ENCODE assay signal across 21 cellular contexts in the genomic region with DNA sequence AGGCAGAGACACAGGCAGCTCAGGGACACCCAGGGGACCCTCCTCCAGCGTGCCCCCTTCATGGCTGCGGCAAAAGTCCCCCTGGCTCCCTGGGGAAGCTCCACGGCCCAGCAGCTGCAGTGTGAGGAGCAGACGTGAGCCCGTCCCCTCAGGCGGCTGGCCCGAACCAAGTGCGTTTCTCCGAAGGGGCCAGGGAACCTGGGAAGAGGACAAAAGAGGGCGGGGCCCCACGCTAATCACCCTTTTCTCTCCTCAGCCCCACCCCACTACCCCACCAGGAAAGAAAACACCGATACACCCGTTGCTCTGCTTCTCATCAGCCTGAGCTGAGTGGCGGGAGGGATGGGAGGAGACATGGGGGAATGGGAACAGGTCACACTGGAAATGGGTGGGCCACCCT. TPM values are rescaled to one million over a fixed set of nuclear protein-coding genes. Genes with fewer than 3 reads are reported as not detected.
DNase-seq lines count a peak whose midpoint lies in the region; ATAC-seq and TF ChIP-seq lines count a peak whose summit lies in the region.
"Had no signal": no experiment of that assay in that cellular context is flagged by ENCODE, and none has a peak within 500 bp of the region (broad histone marks: within the 10 kb centered on the region; RNA-seq: fewer than 3 reads in every experiment).

A gene with protein sequence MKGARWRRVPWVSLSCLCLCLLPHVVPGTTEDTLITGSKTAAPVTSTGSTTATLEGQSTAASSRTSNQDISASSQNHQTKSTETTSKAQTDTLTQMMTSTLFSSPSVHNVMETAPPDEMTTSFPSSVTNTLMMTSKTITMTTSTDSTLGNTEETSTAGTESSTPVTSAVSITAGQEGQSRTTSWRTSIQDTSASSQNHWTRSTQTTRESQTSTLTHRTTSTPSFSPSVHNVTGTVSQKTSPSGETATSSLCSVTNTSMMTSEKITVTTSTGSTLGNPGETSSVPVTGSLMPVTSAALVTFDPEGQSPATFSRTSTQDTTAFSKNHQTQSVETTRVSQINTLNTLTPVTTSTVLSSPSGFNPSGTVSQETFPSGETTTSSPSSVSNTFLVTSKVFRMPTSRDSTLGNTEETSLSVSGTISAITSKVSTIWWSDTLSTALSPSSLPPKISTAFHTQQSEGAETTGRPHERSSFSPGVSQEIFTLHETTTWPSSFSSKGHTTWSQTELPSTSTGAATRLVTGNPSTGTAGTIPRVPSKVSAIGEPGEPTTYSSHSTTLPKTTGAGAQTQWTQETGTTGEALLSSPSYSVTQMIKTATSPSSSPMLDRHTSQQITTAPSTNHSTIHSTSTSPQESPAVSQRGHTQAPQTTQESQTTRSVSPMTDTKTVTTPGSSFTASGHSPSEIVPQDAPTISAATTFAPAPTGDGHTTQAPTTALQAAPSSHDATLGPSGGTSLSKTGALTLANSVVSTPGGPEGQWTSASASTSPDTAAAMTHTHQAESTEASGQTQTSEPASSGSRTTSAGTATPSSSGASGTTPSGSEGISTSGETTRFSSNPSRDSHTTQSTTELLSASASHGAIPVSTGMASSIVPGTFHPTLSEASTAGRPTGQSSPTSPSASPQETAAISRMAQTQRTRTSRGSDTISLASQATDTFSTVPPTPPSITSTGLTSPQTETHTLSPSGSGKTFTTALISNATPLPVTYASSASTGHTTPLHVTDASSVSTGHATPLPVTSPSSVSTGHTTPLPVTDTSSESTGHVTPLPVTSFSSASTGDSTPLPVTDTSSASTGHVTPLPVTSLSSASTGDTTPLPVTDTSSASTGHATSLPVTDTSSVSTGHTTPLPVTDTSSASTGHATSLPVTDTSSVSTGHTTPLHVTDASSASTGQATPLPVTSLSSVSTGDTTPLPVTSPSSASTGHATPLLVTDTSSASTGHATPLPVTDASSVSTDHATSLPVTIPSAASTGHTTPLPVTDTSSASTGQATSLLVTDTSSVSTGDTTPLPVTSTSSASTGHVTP (N-terminal part only) (minus strand): TSS at position 174 of the 400 bp plus-strand sequence. CDS start 112 bp downstream, at position 62.

- H3K27me3 Mint-ChIP-seq in glutamatergic neuron (ENCODE audit: unreplicated experiment), result peaks cover 4% of the 10 kb centered on the region
- peaks cover 5% of the 10 kb centered on the region for H3K27me3 Mint-ChIP-seq in mesothelial cell of epicardium (ENCODE audit: low read depth)

- TF ChIP-seq EP300 in sigmoid colon (IDR thresholded peaks at IDR 0.05), result no peak

- peak in 1 of 2 donors; percentile 80 for TF ChIP-seq POLR2A in sigmoid colon (IDR thresholded peaks at IDR 0.05)

- H3K36me3 Mint-ChIP-seq in glutamatergic neuron (ENCODE audit: unreplicated experiment) (no peaks in the 10 kb centered on the region), mesothelial cell of epicardium (no peaks in the 10 kb centered on the region)
- H3K36me3 Mint-ChIP-seq: activated naive CD4-positive, alpha-beta T cell treated with anti-CD3 and anti-CD28 coated beads, Interleukin-2, amount 50 U/mL, for 72 hours had no signal

- no peak within 1 kb of the TSS for H2AFZ ChIP-seq in Karpas-422 (ENCODE audit: low read length)

- in situ Hi-C loops in brain microvascular endothelial cell (cut with HindIII; ENCODE audit: low pct_ligation_motif_present, low sequenced_read_pairs), result no loop called here

- TF ChIP-seq CTCF in glutamatergic neuron (IDR thresholded peaks at IDR 0.05; ENCODE audit: partially characterized antibody, unreplicated experiment) (no peak), sigmoid colon (IDR thresholded peaks at IDR 0.05) (no peak), brain microvascular endothelial cell (IDR thresholded peaks at IDR 0.05; ENCODE audit: low read depth, low read length, missing control alignments) (no peak), mesothelial cell of epicardium (IDR thresholded peaks at IDR 0.05; ENCODE audit: unreplicated experiment) (no peak), psoas muscle (IDR thresholded peaks at IDR 0.05) (no peak)

- H3K4me3 Mint-ChIP-seq in glutamatergic neuron (ENCODE audit: unreplicated experiment), result peak within 1 kb of the TSS; percentile 2
- no peak within 1 kb of the TSS for H3K4me3 Mint-ChIP-seq in mesothelial cell of epicardium
- H3K4me3 Mint-ChIP-seq: B cell had no signal

- peaks cover 2% of the 10 kb centered on the region for H3K4me1 Mint-ChIP-seq in glutamatergic neuron (ENCODE audit: low read depth, unreplicated experiment)
- peaks cover 18% of the 10 kb centered on the region for H3K4me1 Mint-ChIP-seq in mesothelial cell of epicardium

- peak; percentile 85 for DNase-seq in H7
- DNase-seq in NCI-H2171 treated with DMSO at 0.1 percent for 48 hours (lab: John Stamatoyannopoulos, UW), result peak; percentile 52
- DNase-seq in glutamatergic neuron, result peak; percentile 62
- peak; percentile 54 for DNase-seq in sigmoid colon
- no peak for DNase-seq in brain microvascular endothelial cell
- no peak for DNase-seq in Karpas-422
- no peak for DNase-seq in mesothelial cell of epicardium (ENCODE audit: low spot score in 2 of 2, unreplicated experiment in 2 of 2)
- DNase-seq in psoas muscle, result no peak
- DNase-seq: activated CD4-positive, alpha-beta T cell treated with anti-CD3 and anti-CD28 coated beads for 1 hour; effector CD8-positive, alpha-beta T cell; EL; foreskin melanocyte; NCI-H187 treated with DMSO at 0.1 percent for 48 hours; NK-92 treated with Interleukin-12 subunit alpha and Interleukin-12 subunit beta, amount 100 ng/mL, for 24 hours; occipital lobe; stimulated activated naive CD4-positive, alpha-beta T cell treated with Interleukin-2 at 50 U/mL for 16 hours; T-helper 2 cell had no signal

- H3K9me3 ChIP-seq in sigmoid colon (no peaks in the 10 kb centered on the region), Karpas-422 (ENCODE audit: low read length) (no peaks in the 10 kb centered on the region), psoas muscle (no peaks in the 10 kb centered on the region)

- intact Hi-C loops in sigmoid colon (cut with DNase I), result no loop called here
- intact Hi-C loops in psoas muscle (cut with DNase I), result no loop called here

- H3K27ac ChIP-seq in sigmoid colon (no peak within 1 kb of the TSS), brain microvascular endothelial cell (no peak within 1 kb of the TSS), Karpas-422 (ENCODE audit: low read length) (no peak within 1 kb of the TSS), psoas muscle (no peak within 1 kb of the TSS)
- H3K27ac ChIP-seq: HL-60 had no signal

- ATAC-seq in psoas muscle, result no peak
- ATAC-seq: activated naive CD4-positive, alpha-beta T cell treated with anti-CD3 and anti-CD28 coated beads, Interleukin-2, amount 50 U/mL, for 72 hours; Right ventricle myocardium inferior had no signal

- H3K36me3 ChIP-seq in H7 (replicated peaks; ENCODE audit: control insufficient read depth, insufficient read depth, low read length) (no peaks in the 10 kb centered on the region), sigmoid colon (no peaks in the 10 kb centered on the region), brain microvascular endothelial cell (replicated peaks) (no peaks in the 10 kb centered on the region), Karpas-422 (ENCODE audit: insufficient read depth, low read length) (no peaks in the 10 kb centered on the region), psoas muscle (ENCODE audit: insufficient read depth in 1 of 2, low read depth in 1 of 2) (no peaks in the 10 kb centered on the region)

- H3K9ac ChIP-seq in Karpas-422 (ENCODE audit: low read length), result no peak within 1 kb of the TSS

- no peaks in the 10 kb centered on the region for H3K9me2 ChIP-seq in Karpas-422 (replicated peaks; ENCODE audit: insufficient read depth, low read length)

- H3K79me2 ChIP-seq in Karpas-422 (ENCODE audit: low read length), result no peaks in the 10 kb centered on the region

- H3K27ac Mint-ChIP-seq in glutamatergic neuron (ENCODE audit: unreplicated experiment) (peak within 1 kb of the TSS; percentile 53), mesothelial cell of epicardium (no peak within 1 kb of the TSS)
- H3K27ac Mint-ChIP-seq: B cell had no signal

- H3K27me3 ChIP-seq in H7 (ENCODE audit: control insufficient read depth, insufficient read depth, low read length), result no peaks in the 10 kb centered on the region
- peaks cover 7 to 21% (median 8%) of the 10 kb centered on the region in 3 donors for H3K27me3 ChIP-seq in sigmoid colon
- peaks cover 2% of the 10 kb centered on the region for H3K27me3 ChIP-seq in brain microvascular endothelial cell (replicated peaks)
- no peaks in the 10 kb centered on the region for H3K27me3 ChIP-seq in Karpas-422 (ENCODE audit: low read length)
- H3K27me3 ChIP-seq in psoas muscle (ENCODE audit: insufficient read depth in 3 of 3, low read length in 2 of 3), result peaks cover 0 to 8% (median 6%) of the 10 kb centered on the region in 3 donors

- WGBS in sigmoid colon, 2 donors, result 7 to 46% methylated on average over 14 of the region's 14 CpGs
- 27 to 30% (median 28%) methylated on average over 14 of the region's 14 CpGs for WGBS in psoas muscle, 3 donors

- H3K4me1 ChIP-seq in sigmoid colon (no peaks in the 10 kb centered on the region), Karpas-422 (ENCODE audit: low read length) (no peaks in the 10 kb centered on the region), psoas muscle (no peaks in the 10 kb centered on the region)

- H3K4me3 ChIP-seq in H7 (ENCODE audit: insufficient read depth, low read depth, low read length) (peak within 1 kb of the TSS; percentile 47), sigmoid colon (no peak within 1 kb of the TSS), brain microvascular endothelial cell (ENCODE audit: low read depth, low read length) (no peak within 1 kb of the TSS), Karpas-422 (ENCODE audit: low read length) (no peak within 1 kb of the TSS), psoas muscle (no peak within 1 kb of the TSS)

- peaks cover 5% of the 10 kb centered on the region for H3K9me3 Mint-ChIP-seq in glutamatergic neuron (ENCODE audit: unreplicated experiment)
- no peaks in the 10 kb centered on the region for H3K9me3 Mint-ChIP-seq in mesothelial cell of epicardium
- H3K9me3 Mint-ChIP-seq: activated naive CD4-positive, alpha-beta T cell treated with anti-CD3 and anti-CD28 coated beads, Interleukin-2, amount 50 U/mL, for 72 hours had no signal

- no peaks in the 10 kb centered on the region for H4K20me1 ChIP-seq in Karpas-422 (ENCODE audit: insufficient read depth, low read depth, low read length)

- no peak within 1 kb of the TSS for H3K4me2 ChIP-seq in Karpas-422 (ENCODE audit: low read depth, low read length, poor library complexity, severe bottlenecking)

RNA-seq across cellular contexts. Expression of the gene that starts here (rescaled TPM):
- total RNA-seq in H7 (2014; rRNA removed; shearing (Covaris generic)), result 3.5 and 4.0 TPM in 2 replicates
- total RNA-seq in glutamatergic neuron (ENCODE audit: unreplicated experiment), result 2.5 TPM
- 1 to 10 TPM in 1 of 4 donors, under 1 TPM in 2, not detected in 1; under 0.01 to 6.4 (median 0.36) TPM for total RNA-seq in sigmoid colon
- 100 to 1,000 TPM in 1 of 3 donors, 1 to 10 TPM in 2; 8.4 to 195 (median 8.8) TPM for polyA plus RNA-seq in sigmoid colon
- not detected in 2 replicates for total RNA-seq in Karpas-422 (2014; rRNA removed; shearing (Covaris generic); ENCODE audit: low replicate concordance)
- total RNA-seq in mesothelial cell of epicardium, result 0.73 to 1.4 TPM (median 0.96 TPM) in 3 replicates
- under 1 TPM in 2 of 4 donors, not detected in 2; 0.02 to 0.08 TPM for total RNA-seq in psoas muscle
- polyA plus RNA-seq in psoas muscle, result under 1 TPM in 1 of 3 donors, not detected in 2; 0.01 TPM
- total RNA-seq: occipital lobe, Right ventricle myocardium inferior had no signal

Comparison
In these comparisons a context has a peak if more than half of its experiments do, and no peak if none do; other contexts are left out.
1. RNA of the gene that starts here (polyA plus RNA-seq): 8.4 to 195 TPM in sigmoid colon; 0.01 TPM in psoas muscle; every median in the first group is over 4 times any median in the second.
2. DNase-seq: peak in H7 (single experiment), NCI-H2171 treated with DMSO at 0.1 percent for 48 hours (single experiment), glutamatergic neuron (single experiment) and sigmoid colon (single experiment); none in brain microvascular endothelial cell (single experiment), Karpas-422 (single experiment), mesothelial cell of epicardium (0 of 2) and psoas muscle (0 of 2).